ENCODE assay signal across 27 cellular contexts in the genomic region with DNA sequence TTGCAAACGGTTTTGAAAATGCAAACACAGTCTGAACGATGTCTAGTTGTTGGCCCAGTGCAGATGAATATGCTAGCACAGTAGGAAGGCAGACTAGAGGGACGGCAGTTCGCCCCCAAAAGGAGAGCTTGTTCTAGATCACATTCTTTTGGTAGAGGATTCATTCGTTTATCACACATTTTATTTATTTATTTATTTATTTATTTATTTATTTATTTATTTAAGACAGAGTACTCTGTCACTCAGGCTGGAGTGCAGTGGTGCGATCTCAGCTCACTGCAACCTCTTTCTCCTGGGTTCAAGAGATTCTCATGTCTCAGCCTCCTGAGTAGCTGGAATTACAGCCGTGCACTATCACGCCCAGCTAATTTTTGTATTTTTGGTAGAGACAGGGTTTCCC. TPM values are rescaled to one million over a fixed set of nuclear protein-coding genes. Genes with fewer than 3 reads are reported as not detected.
"Had no signal": no experiment of that assay in that cellular context is flagged by ENCODE, and none has a peak within 500 bp of the region (broad histone marks: within the 10 kb centered on the region; RNA-seq: fewer than 3 reads in every experiment).

No MANE protein-coding gene starts in this region.

- H3K27ac Mint-ChIP-seq: activated CD4-positive, alpha-beta memory T cell treated with anti-CD3 and anti-CD28 coated beads for 36 hours; activated naive CD8-positive, alpha-beta T cell treated with anti-CD3 and anti-CD28 coated beads, Interleukin-2, amount 10 ng/mL, durations not matched to agents 7 days and 5 days; activated T-helper 2 cell treated with anti-CD3 and anti-CD28 coated beads, Interferon-gamma antibody, Interleukin-2, Interleukin-4, amounts not matched to agents 10 μg/mL and 5 μg/mL and 100 μg/mL, durations not matched to agents 14 hours and 24 hours and 36 hours; dendritic cell treated with granulocyte-macrophage colony-stimulating factor and Interleukin-4, amounts not matched to agents 40 ng/mL and 50 ng/mL, for 4 days; stimulated activated effector memory CD8-positive, alpha-beta T cell treated with anti-CD3 and anti-CD28 coated beads, Interleukin-12 subunit alpha, Interleukin-12 subunit beta, amount 100 ng/mL, for 72 hours; T-helper 2 cell treated with Interferon-gamma antibody and Interleukin-4, amounts not matched to agents 5 μg/mL and 100 μg/mL, for 36 hours had no signal

- DNase-seq: activated CD4-positive, alpha-beta memory T cell treated with anti-CD3 and anti-CD28 coated beads for 36 hours; activated CD4-positive, alpha-beta T cell treated with anti-CD3 and anti-CD28 coated beads for 4 hours; activated CD4-positive, CD25-positive, alpha-beta regulatory T cell; activated naive CD8-positive, alpha-beta T cell treated with anti-CD3 and anti-CD28 coated beads, Interleukin-2, amount 10 ng/mL, durations not matched to agents 7 days and 5 days; activated T-cell treated with anti-CD3 and anti-CD28 coated beads, Interleukin-2, amount 50 U/mL, for 48 hours; amniotic stem cell; central memory CD4-positive, alpha-beta T cell; foreskin keratinocyte; heart right ventricle; midbrain; naive thymus-derived CD8-positive, alpha-beta T cell; nucleus accumbens; pancreas; retina; small intestine; stimulated activated CD4-positive, alpha-beta T cell treated with anti-CD3 and anti-CD28 coated beads, Interleukin-4, amount 100 ng/mL, for 24 hours; T-helper 1 cell had no signal

- H3K36me3 ChIP-seq: breast epithelium, esophagus muscularis mucosa, heart right ventricle, pancreas, prostate gland, tibial nerve had no signal

- FAIRE-seq: pancreas, small intestine had no signal

- H3K4me1 ChIP-seq: breast epithelium, esophagus muscularis mucosa, foreskin keratinocyte, pancreas, prostate gland, tibial nerve had no signal

- H3K4me3 Mint-ChIP-seq: activated CD4-positive, alpha-beta memory T cell treated with anti-CD3 and anti-CD28 coated beads for 36 hours; activated naive CD8-positive, alpha-beta T cell treated with anti-CD3 and anti-CD28 coated beads, Interleukin-2, amount 10 ng/mL, durations not matched to agents 7 days and 5 days; dendritic cell treated with granulocyte-macrophage colony-stimulating factor and Interleukin-4, amounts not matched to agents 40 ng/mL and 50 ng/mL, for 4 days; naive thymus-derived CD8-positive, alpha-beta T cell; neural crest cell; stimulated activated effector memory CD8-positive, alpha-beta T cell treated with anti-CD3 and anti-CD28 coated beads, Interleukin-12 subunit alpha, Interleukin-12 subunit beta, amount 100 ng/mL, for 72 hours; T-helper 2 cell treated with Interferon-gamma antibody and Interleukin-4, amounts not matched to agents 5 μg/mL and 100 μg/mL, for 36 hours had no signal

- H3K9me3 ChIP-seq: breast epithelium, esophagus muscularis mucosa, heart right ventricle, pancreas, prostate gland, tibial nerve had no signal

- H3K27me3 Mint-ChIP-seq: activated CD4-positive, alpha-beta memory T cell treated with anti-CD3 and anti-CD28 coated beads for 36 hours; activated naive CD8-positive, alpha-beta T cell treated with anti-CD3 and anti-CD28 coated beads, Interleukin-2, amount 10 ng/mL, durations not matched to agents 7 days and 5 days; naive thymus-derived CD8-positive, alpha-beta T cell had no signal

- ATAC-seq: foreskin keratinocyte; heart right ventricle; naive thymus-derived CD8-positive, alpha-beta T cell; pancreas; sciatic nerve; stimulated activated effector memory CD8-positive, alpha-beta T cell treated with anti-CD3 and anti-CD28 coated beads, Interleukin-12 subunit alpha, Interleukin-12 subunit beta, amount 100 ng/mL, for 72 hours had no signal

- H3K36me3 Mint-ChIP-seq: activated CD4-positive, alpha-beta memory T cell treated with anti-CD3 and anti-CD28 coated beads for 36 hours; activated naive CD8-positive, alpha-beta T cell treated with anti-CD3 and anti-CD28 coated beads, Interleukin-2, amount 10 ng/mL, durations not matched to agents 7 days and 5 days; naive thymus-derived CD8-positive, alpha-beta T cell; stimulated activated effector memory CD8-positive, alpha-beta T cell treated with anti-CD3 and anti-CD28 coated beads, Interleukin-12 subunit alpha, Interleukin-12 subunit beta, amount 100 ng/mL, for 72 hours had no signal

- H3K27ac ChIP-seq: breast epithelium, esophagus muscularis mucosa, foreskin keratinocyte, heart right ventricle, pancreas, prostate gland, tibial nerve had no signal

- H3K27me3 ChIP-seq: breast epithelium, esophagus muscularis mucosa, foreskin keratinocyte, pancreas, tibial nerve had no signal

- H3K9me3 Mint-ChIP-seq: activated CD4-positive, alpha-beta memory T cell treated with anti-CD3 and anti-CD28 coated beads for 36 hours; activated naive CD8-positive, alpha-beta T cell treated with anti-CD3 and anti-CD28 coated beads, Interleukin-2, amount 10 ng/mL, durations not matched to agents 7 days and 5 days; activated T-helper 2 cell treated with anti-CD3 and anti-CD28 coated beads, Interferon-gamma antibody, Interleukin-2, Interleukin-4, amounts not matched to agents 10 μg/mL and 5 μg/mL and 100 μg/mL, durations not matched to agents 14 hours and 24 hours and 36 hours; dendritic cell treated with granulocyte-macrophage colony-stimulating factor and Interleukin-4, amounts not matched to agents 40 ng/mL and 50 ng/mL, for 4 days; neural crest cell; stimulated activated effector memory CD8-positive, alpha-beta T cell treated with anti-CD3 and anti-CD28 coated beads, Interleukin-12 subunit alpha, Interleukin-12 subunit beta, amount 100 ng/mL, for 72 hours; T-helper 2 cell treated with Interferon-gamma antibody and Interleukin-4, amounts not matched to agents 5 μg/mL and 100 μg/mL, for 36 hours had no signal

- H3K4me3 ChIP-seq: breast epithelium, esophagus muscularis mucosa, heart right ventricle, pancreas, prostate gland, tibial nerve had no signal

RNA-seq across cellular contexts. Expression of gene ZPBP, which starts 59.4 kb away (rescaled TPM):
- polyA plus RNA-seq: foreskin keratinocyte; heart right ventricle; naive thymus-derived CD8-positive, alpha-beta T cell; small intestine had no signal
